In the genomic region with DNA sequence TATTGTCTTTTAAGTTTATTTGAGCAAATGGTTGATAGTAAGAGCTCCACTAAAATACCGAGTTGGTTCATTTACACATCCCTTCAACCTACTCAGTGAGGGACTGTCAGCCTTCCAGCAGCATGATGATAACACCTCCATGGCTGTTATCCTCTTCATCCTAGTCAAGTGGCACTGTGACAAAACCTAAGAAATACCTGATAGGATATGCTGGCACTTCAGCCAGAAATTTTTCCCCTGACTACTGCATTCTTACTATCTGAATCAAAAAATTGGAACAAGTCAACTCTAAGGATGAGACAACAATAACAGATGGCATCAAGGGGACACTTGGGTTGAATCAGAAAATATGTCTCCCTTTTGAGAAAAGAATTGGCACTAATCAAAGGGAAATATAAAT, we compare ENCODE assay signal across 23 cellular contexts.
DNase-seq lines count a peak whose midpoint lies in the region; ATAC-seq and TF ChIP-seq lines count a peak whose summit lies in the region.
"Had no signal": no experiment of that assay in that cellular context is flagged by ENCODE, and none has a peak within 500 bp of the region (broad histone marks: within the 10 kb centered on the region; RNA-seq: fewer than 3 reads in every experiment).

No MANE protein-coding gene starts in this region.

- no peaks in the 10 kb centered on the region for H3K27me3 Mint-ChIP-seq in activated CD8-positive, alpha-beta memory T cell treated with anti-CD3 and anti-CD28 coated beads, Interleukin-2, amount 10 ng/mL, durations not matched to agents 7 days and 5 days

- H3K27me3 ChIP-seq in ACC112 (ENCODE audit: insufficient read depth, low read length) (no peaks in the 10 kb centered on the region), stomach (no peaks in the 10 kb centered on the region)
- H3K27me3 ChIP-seq: BLaER1 treated with 17β-estradiol and CSF1 and Interleukin-3, amounts not matched to agents 10 nM and 100 nM; Peyer's patch had no signal

- CTCF ChIA-PET in activated CD8-positive, alpha-beta memory T cell treated with anti-CD3 and anti-CD28 coated beads, Interleukin-2, amount 10 ng/mL, durations not matched to agents 7 days and 5 days (lab: Charles Lee), result no interaction called here

- H3K4me3 ChIP-seq in ACC112 (ENCODE audit: low read depth, low read length) (no peak overlapping the region), stomach (no peak overlapping the region)
- H3K4me3 ChIP-seq: BLaER1 treated with 17β-estradiol and CSF1 and Interleukin-3, amounts not matched to agents 10 nM and 100 nM; Peyer's patch had no signal

- TF ChIP-seq CTCF in stomach (IDR thresholded peaks at IDR 0.05), result no peak

- H3K4me3 Mint-ChIP-seq in activated CD8-positive, alpha-beta memory T cell treated with anti-CD3 and anti-CD28 coated beads, Interleukin-2, amount 10 ng/mL, durations not matched to agents 7 days and 5 days, result no peak overlapping the region
- H3K4me3 Mint-ChIP-seq in stimulated activated effector memory CD8-positive, alpha-beta T cell treated with anti-CD3 and anti-CD28 coated beads, Interleukin-12 subunit alpha, Interleukin-12 subunit beta, amount 100 ng/mL, for 72 hours, result no peak overlapping the region
- H3K4me3 Mint-ChIP-seq: CD4-positive, alpha-beta memory T cell; IgD-negative memory B cell had no signal

- intact Hi-C loops in stomach (cut with DNase I; ENCODE audit: low total_unique reads), result no loop called here

- no peak for TF ChIP-seq POLR2A in stomach (IDR thresholded peaks at IDR 0.05)

- peak overlapping the region; percentile 8 for H2AFZ ChIP-seq in ACC112 (ENCODE audit: low read length, unreplicated experiment)

- no peaks in the 10 kb centered on the region for H3K4me1 Mint-ChIP-seq in activated CD8-positive, alpha-beta memory T cell treated with anti-CD3 and anti-CD28 coated beads, Interleukin-2, amount 10 ng/mL, durations not matched to agents 7 days and 5 days
- H3K4me1 Mint-ChIP-seq in stimulated activated effector memory CD8-positive, alpha-beta T cell treated with anti-CD3 and anti-CD28 coated beads, Interleukin-12 subunit alpha, Interleukin-12 subunit beta, amount 100 ng/mL, for 72 hours, result no peaks in the 10 kb centered on the region
- H3K4me1 Mint-ChIP-seq: CD4-positive, alpha-beta memory T cell; IgD-negative memory B cell had no signal

- H3K4me1 ChIP-seq in ACC112 (ENCODE audit: control insufficient read depth, insufficient read depth, low read length, unreplicated experiment) (peaks cover 10% of the 10 kb centered on the region), stomach (peaks cover 0 to 12% (median 8%) of the 10 kb centered on the region in 4 donors)
- H3K4me1 ChIP-seq: Peyer's patch had no signal

- H3K9me3 Mint-ChIP-seq in activated CD8-positive, alpha-beta memory T cell treated with anti-CD3 and anti-CD28 coated beads, Interleukin-2, amount 10 ng/mL, durations not matched to agents 7 days and 5 days (ENCODE audit: low read depth), result no peaks in the 10 kb centered on the region
- no peaks in the 10 kb centered on the region for H3K9me3 Mint-ChIP-seq in stimulated activated effector memory CD8-positive, alpha-beta T cell treated with anti-CD3 and anti-CD28 coated beads, Interleukin-12 subunit alpha, Interleukin-12 subunit beta, amount 100 ng/mL, for 72 hours

- H3K27ac Mint-ChIP-seq in activated CD8-positive, alpha-beta memory T cell treated with anti-CD3 and anti-CD28 coated beads, Interleukin-2, amount 10 ng/mL, durations not matched to agents 7 days and 5 days, result no peak overlapping the region
- H3K27ac Mint-ChIP-seq in stimulated activated effector memory CD8-positive, alpha-beta T cell treated with anti-CD3 and anti-CD28 coated beads, Interleukin-12 subunit alpha, Interleukin-12 subunit beta, amount 100 ng/mL, for 72 hours, result no peak overlapping the region
- H3K27ac Mint-ChIP-seq: CD4-positive, alpha-beta memory T cell; IgD-negative memory B cell had no signal

- H3K36me3 ChIP-seq in ACC112 (ENCODE audit: insufficient read depth, low read length) (no peaks in the 10 kb centered on the region), stomach (no peaks in the 10 kb centered on the region)
- H3K36me3 ChIP-seq: BLaER1 treated with 17β-estradiol and CSF1 and Interleukin-3, amounts not matched to agents 10 nM and 100 nM; Peyer's patch had no signal

- no peak for TF ChIP-seq EP300 in stomach (IDR thresholded peaks at IDR 0.05)

- H3K79me2 ChIP-seq in ACC112 (ENCODE audit: control insufficient read depth, insufficient read depth, low read length, unreplicated experiment), result no peaks in the 10 kb centered on the region

- DNase-seq in Ammon's horn (ENCODE audit: low spot score), result peak; percentile 18
- peak; percentile 95 for DNase-seq in cerebellar cortex (ENCODE audit: low spot score)
- DNase-seq in pons (ENCODE audit: low spot score), result peak; percentile 9
- DNase-seq in activated CD8-positive, alpha-beta memory T cell treated with anti-CD3 and anti-CD28 coated beads, Interleukin-2, amount 10 ng/mL, durations not matched to agents 7 days and 5 days, result no peak
- DNase-seq in stimulated activated effector memory CD8-positive, alpha-beta T cell treated with anti-CD3 and anti-CD28 coated beads, Interleukin-12 subunit alpha, Interleukin-12 subunit beta, amount 100 ng/mL, for 72 hours (ENCODE audit: low spot score in 2 of 2), result no peak
- DNase-seq in stomach, result no peak
- DNase-seq: Caco-2; CD4-positive, alpha-beta memory T cell; DMS 273 treated with DMSO at 0.1 percent for 48 hours; DMS79 treated with DMSO at 0.1 percent for 48 hours; GOT3; HCEC 1CT; NCI-H1105; NCI-H146; NCI-H2081; NCI-H2227 treated with DMSO at 0.1 percent for 48 hours; NCI-H510A; NCI-H774; Peyer's patch had no signal

- no peaks in the 10 kb centered on the region for H3K36me3 Mint-ChIP-seq in activated CD8-positive, alpha-beta memory T cell treated with anti-CD3 and anti-CD28 coated beads, Interleukin-2, amount 10 ng/mL, durations not matched to agents 7 days and 5 days
- H3K36me3 Mint-ChIP-seq in stimulated activated effector memory CD8-positive, alpha-beta T cell treated with anti-CD3 and anti-CD28 coated beads, Interleukin-12 subunit alpha, Interleukin-12 subunit beta, amount 100 ng/mL, for 72 hours, result no peaks in the 10 kb centered on the region
- H3K36me3 Mint-ChIP-seq: CD4-positive, alpha-beta memory T cell had no signal

- no peak for ATAC-seq in activated CD8-positive, alpha-beta memory T cell treated with anti-CD3 and anti-CD28 coated beads, Interleukin-2, amount 10 ng/mL, durations not matched to agents 7 days and 5 days
- ATAC-seq in stimulated activated effector memory CD8-positive, alpha-beta T cell treated with anti-CD3 and anti-CD28 coated beads, Interleukin-12 subunit alpha, Interleukin-12 subunit beta, amount 100 ng/mL, for 72 hours, result no peak
- ATAC-seq: SK-N-SH treated with all-trans-retinoic acid at 6 μM for 48 hours had no signal

- H3K9me3 ChIP-seq in stomach, result no peaks in the 10 kb centered on the region
- H3K9me3 ChIP-seq: Caco-2, Peyer's patch had no signal

- 33 to 53% (median 44%) methylated on average over 1 of the region's 1 CpG for WGBS in stomach, 5 donors

- H3K27ac ChIP-seq in ACC112 (ENCODE audit: low read depth, low read length) (no peak overlapping the region), stomach (no peak overlapping the region)
- H3K27ac ChIP-seq: BLaER1 treated with 17β-estradiol and CSF1 and Interleukin-3, amounts not matched to agents 10 nM and 100 nM; Peyer's patch had no signal

Comparison
In these comparisons a context has a peak if more than half of its experiments do, and no peak if none do; other contexts are left out.
1. DNase-seq: peak in Ammon's horn (single experiment), cerebellar cortex (single experiment) and pons (single experiment); none in activated CD8-positive, alpha-beta memory T cell treated with anti-CD3 and anti-CD28 coated beads, Interleukin-2, amount 10 ng/mL, durations not matched to agents 7 days and 5 days (single experiment), stimulated activated effector memory CD8-positive, alpha-beta T cell treated with anti-CD3 and anti-CD28 coated beads, Interleukin-12 subunit alpha, Interleukin-12 subunit beta, amount 100 ng/mL, for 72 hours (0 of 2) and stomach (single experiment).